ENCODE assay signal across 9 cellular contexts in the genomic region with DNA sequence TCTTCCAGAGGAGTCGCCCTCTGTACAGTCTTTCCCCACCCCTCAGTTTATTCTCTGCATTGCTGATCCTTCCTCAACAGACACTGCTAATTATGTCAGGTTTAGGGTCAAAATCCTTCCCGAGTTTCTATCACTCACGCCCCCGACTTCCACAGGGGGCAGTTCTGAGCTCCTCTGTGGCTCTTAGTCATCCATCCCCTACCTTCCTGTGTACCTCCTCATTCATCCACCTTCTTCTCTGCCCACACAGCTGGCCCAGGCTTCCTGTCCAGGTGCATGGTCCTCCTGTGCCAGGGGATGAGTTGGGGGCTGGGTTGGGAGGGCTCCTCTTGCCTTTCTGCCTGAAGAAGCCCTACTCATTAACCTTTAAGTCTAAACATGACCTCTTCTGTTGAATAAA.
DNase-seq lines count a peak whose midpoint lies in the region; ATAC-seq and TF ChIP-seq lines count a peak whose summit lies in the region.
"Had no signal": no experiment of that assay in that cellular context is flagged by ENCODE, and none has a peak within 500 bp of the region (broad histone marks: within the 10 kb centered on the region; RNA-seq: fewer than 3 reads in every experiment).

No MANE protein-coding gene starts in this region.

- H3K36me3 ChIP-seq in GM06990 (ENCODE audit: control insufficient read depth, insufficient read depth, low read length): no peaks in the 10 kb centered on the region

- no peak overlapping the region for H3K27ac ChIP-seq in AG04450 (ENCODE audit: low read depth, low read length)

- peak; percentile 24; the same call in 1 of the 2 replicates for TF ChIP-seq CTCF in AG04450 (IDR thresholded peaks at IDR 0.05; ENCODE audit: low read depth, low read length)
- TF ChIP-seq CTCF in GM06990 (IDR thresholded peaks at IDR 0.05; ENCODE audit: insufficient read depth, low read length, poor library complexity, severe bottlenecking): peak; percentile 27
- peak; percentile 37 for TF ChIP-seq CTCF in epithelial cell of proximal tubule (conservative IDR thresholded peaks at IDR 0.05; ENCODE audit: low read depth, low read length)

- peaks cover 3% of the 10 kb centered on the region for H3K27me3 ChIP-seq in AG04450 (ENCODE audit: control insufficient read depth, insufficient read depth, low read length)
- H3K27me3 ChIP-seq in GM06990 (replicated peaks; ENCODE audit: control insufficient read depth, insufficient read depth, low read length): no peaks in the 10 kb centered on the region

- DNase-seq in AG04450 (ENCODE audit: low read depth, low spot score): no peak
- DNase-seq in GM06990 (ENCODE audit: extremely low read depth, insufficient read length): peak; percentile 29
- DNase-seq in SHP77 treated with DMSO at 0.1 percent for 48 hours (lab: John Stamatoyannopoulos, UW): peak; percentile 46
- no peak for DNase-seq in epithelial cell of proximal tubule (ENCODE audit: low read depth)
- no peak for DNase-seq in NCI-H524 treated with DMSO at 0.1 percent for 48 hours (lab: John Stamatoyannopoulos, UW)
- no peak for DNase-seq in glomerular visceral epithelial cell (ENCODE audit: extremely low spot score)
- no peak for DNase-seq in left lobe of liver (ENCODE audit: low spot score)
- DNase-seq: stimulated activated CD4-positive, alpha-beta T cell treated with anti-CD3 and anti-CD28 coated beads, Interleukin-4, amount 100 ng/mL, for 1 hour had no signal

- H3K9me3 ChIP-seq in AG04450 (ENCODE audit: control insufficient read depth, insufficient read depth, low read length): no peaks in the 10 kb centered on the region

- POLR2A ChIA-PET in AG04450 (lab: Yijun Ruan, JAX): no interaction called here

- CTCF ChIA-PET in AG04450 (lab: Charles Lee): interaction anchor here (0.9 kb wide), 1 partner anchor 157 kb away, joined by 3 read pairs; no protein-coding TSS in a partner anchor

- no peak overlapping the region for H3K4me3 ChIP-seq in AG04450 (ENCODE audit: low read depth, low read length)
- no peak overlapping the region for H3K4me3 ChIP-seq in GM06990 (replicated peaks; ENCODE audit: low read depth, low read length)
- H3K4me3 ChIP-seq in epithelial cell of proximal tubule (ENCODE audit: low read depth, low read length): no peak overlapping the region

- ATAC-seq in GM21526 (IDR thresholded peaks at IDR 0.05; ENCODE audit: low FRiP score, unreplicated experiment) (no peak), left lobe of liver (no peak)

Comparison
In these comparisons a context has a peak if more than half of its experiments do, and no peak if none do; other contexts are left out.
1. DNase-seq: peak in GM06990 (single experiment) and SHP77 treated with DMSO at 0.1 percent for 48 hours (single experiment); none in AG04450 (single experiment), epithelial cell of proximal tubule (single experiment), NCI-H524 treated with DMSO at 0.1 percent for 48 hours (single experiment), glomerular visceral epithelial cell (single experiment) and left lobe of liver (single experiment).
2. Peak in every context shown above with its lines, with median percentiles within 50 percentile points of each other: CTCF ChIP-seq.